8 cellular contexts compared by ENCODE assay signal in genomic region chr7:65750511-65751344, GRCh38.
DNase-seq lines count a peak whose midpoint lies in the region; ATAC-seq, FAIRE-seq and TF ChIP-seq lines count a peak whose summit lies in the region.

No MANE protein-coding gene starts in this region.

- ATAC-seq in HG02763 (IDR thresholded peaks at IDR 0.05; ENCODE audit: unreplicated experiment): peak; percentile 100
- ATAC-seq in activated naive CD8-positive, alpha-beta T cell treated with anti-CD3 and anti-CD28 coated beads, Interleukin-2, amount 10 ng/mL, durations not matched to agents 7 days and 5 days (ENCODE audit: low read depth): peak; percentile 99
- peak; percentile 100 for ATAC-seq in Right ventricle myocardium superior (ENCODE audit: poor library complexity)

- no peaks in the 10 kb centered on the region for H3K9me3 ChIP-seq in parathyroid adenoma (ENCODE audit: control insufficient read depth, low read length)
- no peaks in the 10 kb centered on the region for H3K9me3 ChIP-seq in tibial artery

- TF ChIP-seq CTCF in parathyroid adenoma (IDR thresholded peaks at IDR 0.05) (no peak), tibial artery (IDR thresholded peaks at IDR 0.05) (peak; percentile 14 to 47)

- peak; percentile 85 for DNase-seq in GM12891 (ENCODE audit: insufficient read length, low spot score)
- DNase-seq in NCI-H128 (lab: John Stamatoyannopoulos, UW; ENCODE audit: unreplicated experiment): peak; percentile 85
- peak; percentile 90 for DNase-seq in SKM-1 treated with dmso at 0.1 percent for 144 hours (lab: John Stamatoyannopoulos, UW; ENCODE audit: unreplicated experiment)
- DNase-seq in activated naive CD8-positive, alpha-beta T cell treated with anti-CD3 and anti-CD28 coated beads, Interleukin-2, amount 10 ng/mL, durations not matched to agents 7 days and 5 days: peak; percentile 92
- DNase-seq in Right ventricle myocardium superior: peak; percentile 94
- DNase-seq in tibial artery: peak; percentile 88 to 93

- intact Hi-C loops in Right ventricle myocardium superior (cut with DNase I): no loop called here
- intact Hi-C loops in tibial artery (cut with DNase I; ENCODE audit: low total_unique reads): no loop called here

- no peaks in the 10 kb centered on the region for H3K9me3 Mint-ChIP-seq in activated naive CD8-positive, alpha-beta T cell treated with anti-CD3 and anti-CD28 coated beads, Interleukin-2, amount 10 ng/mL, durations not matched to agents 7 days and 5 days

- POLR2A ChIA-PET in activated naive CD8-positive, alpha-beta T cell treated with anti-CD3 and anti-CD28 coated beads, Interleukin-2, amount 10 ng/mL, durations not matched to agents 7 days and 5 days (lab: Charles Lee): interaction anchor here (0.5 to 2.1 kb wide), 6 partner anchors 230 to 1233 kb away, joined by 3 to 12 read pairs (median 4); partner anchors contain the start of gene ZNF92

- H3K4me1 Mint-ChIP-seq in activated naive CD8-positive, alpha-beta T cell treated with anti-CD3 and anti-CD28 coated beads, Interleukin-2, amount 10 ng/mL, durations not matched to agents 7 days and 5 days: peaks cover 9% of the 10 kb centered on the region

- no peaks in the 10 kb centered on the region for H3K27me3 Mint-ChIP-seq in activated naive CD8-positive, alpha-beta T cell treated with anti-CD3 and anti-CD28 coated beads, Interleukin-2, amount 10 ng/mL, durations not matched to agents 7 days and 5 days

- H3K4me3 Mint-ChIP-seq in activated naive CD8-positive, alpha-beta T cell treated with anti-CD3 and anti-CD28 coated beads, Interleukin-2, amount 10 ng/mL, durations not matched to agents 7 days and 5 days: peak overlapping the region; percentile 94

- H3K4me1 ChIP-seq in parathyroid adenoma: no peaks in the 10 kb centered on the region
- H3K4me1 ChIP-seq in tibial artery: peaks cover 0 to 42% (median 19%) of the 10 kb centered on the region in 4 donors

- peak overlapping the region; percentile 100 for H2AFZ ChIP-seq in parathyroid adenoma

- H3K4me3 ChIP-seq in parathyroid adenoma (ENCODE audit: low read depth, low read length): peak overlapping the region; percentile 93
- peak overlapping the region; percentile 77 to 96 for H3K4me3 ChIP-seq in tibial artery

- peak overlapping the region; percentile 87 for H3K27ac ChIP-seq in parathyroid adenoma
- peak overlapping the region; percentile 85 to 91 for H3K27ac ChIP-seq in tibial artery

- peak overlapping the region; percentile 88 for H3K4me2 ChIP-seq in parathyroid adenoma (ENCODE audit: low read length)

- H3K9ac ChIP-seq in parathyroid adenoma: peak overlapping the region; percentile 79

- no peaks in the 10 kb centered on the region for H3K36me3 Mint-ChIP-seq in activated naive CD8-positive, alpha-beta T cell treated with anti-CD3 and anti-CD28 coated beads, Interleukin-2, amount 10 ng/mL, durations not matched to agents 7 days and 5 days

- H3K79me2 ChIP-seq in parathyroid adenoma: peaks cover 23% of the 10 kb centered on the region

- H3K36me3 ChIP-seq in parathyroid adenoma (ENCODE audit: control insufficient read depth, insufficient read depth, low read length) (no peaks in the 10 kb centered on the region), tibial artery (peaks cover 0 to 18% (median 6%) of the 10 kb centered on the region in 3 donors)

- peak; percentile 89 for FAIRE-seq in GM12891 (lab: Jason Lieb, UNC)

- peak overlapping the region; percentile 91 for H3K27ac Mint-ChIP-seq in activated naive CD8-positive, alpha-beta T cell treated with anti-CD3 and anti-CD28 coated beads, Interleukin-2, amount 10 ng/mL, durations not matched to agents 7 days and 5 days

- TF ChIP-seq POLR2A in GM12891 (IDR thresholded peaks at IDR 0.05; ENCODE audit: low read depth, low read length): peak; percentile 84

- H3K27me3 ChIP-seq in parathyroid adenoma (ENCODE audit: control insufficient read depth, insufficient read depth, low read length) (no peaks in the 10 kb centered on the region), tibial artery (no peaks in the 10 kb centered on the region)

TF ChIP-seq in GM12891, 5 proteins besides CTCF, POLR2A, EP300 and RAD21:
- TF ChIP-seq SPI1 (IDR thresholded peaks at IDR 0.05; ENCODE audit: low read depth, low read length): no peak
- peak; percentile 56; the same call in 1 of the 2 replicates for TF ChIP-seq POU2F2 (IDR thresholded peaks at IDR 0.05; ENCODE audit: low read depth, low read length)
- peak; percentile 77 for TF ChIP-seq TAF1 (IDR thresholded peaks at IDR 0.05; ENCODE audit: low read depth, low read length)
- no peak for TF ChIP-seq PAX5 (IDR thresholded peaks at IDR 0.05; ENCODE audit: insufficient read depth, low read length, severe bottlenecking)
- TF ChIP-seq POLR2AphosphoS5 (IDR thresholded peaks at IDR 0.05; ENCODE audit: low read depth, low read length): peak; percentile 85

Comparison
In these comparisons a context has a peak if more than half of its experiments do, and no peak if none do; other contexts are left out.
1. Peak in every context shown above with its lines: DNase-seq, ATAC-seq, H3K4me3 ChIP-seq and H3K27ac ChIP-seq.